3 cellular contexts compared by ENCODE assay signal in genomic region chr16:18382696-18383095, GRCh38. TPM values are rescaled to one million over a fixed set of nuclear protein-coding genes. Genes with fewer than 3 reads are reported as not detected.
"Had no signal": no experiment of that assay in that cellular context is flagged by ENCODE, and none has a peak within 500 bp of the region (broad histone marks: within the 10 kb centered on the region; RNA-seq: fewer than 3 reads in every experiment).

No MANE protein-coding gene starts in this region.

RNA-seq across cellular contexts. Expression of gene NPIPA8, which starts 46.2 kb away (rescaled TPM):
- total RNA-seq: GM23248, H7, HT1080 had no signal
